Comparison of ENCODE assay signal across 30 cellular contexts in the genomic region with DNA sequence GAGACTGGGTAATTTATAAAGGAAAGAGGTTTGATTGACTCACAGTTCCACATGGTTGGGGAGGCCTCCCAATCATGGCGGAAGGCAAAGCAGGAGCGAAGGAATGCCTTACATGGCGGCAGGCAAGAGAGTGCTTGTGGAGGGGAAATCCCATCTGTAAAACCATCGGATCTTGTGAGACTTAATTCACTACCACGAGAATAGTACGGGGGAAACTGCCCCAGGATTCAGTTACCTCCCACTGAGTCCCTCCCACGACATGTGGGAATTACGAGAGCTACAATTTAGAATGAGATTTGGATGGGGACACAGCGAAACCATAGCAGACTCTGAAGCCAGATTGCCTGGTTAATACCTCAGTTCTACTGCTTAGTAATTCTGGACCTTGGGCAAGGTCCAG.
"Had no signal": no experiment of that assay in that cellular context is flagged by ENCODE, and none has a peak within 500 bp of the region (broad histone marks: within the 10 kb centered on the region; RNA-seq: fewer than 3 reads in every experiment).

No MANE protein-coding gene starts in this region.

- H3K4me3 ChIP-seq: left lung, lower lobe of right lung, mucosa of descending colon, pancreas, prostate gland, skin epidermis, stomach, testis, thyroid gland, transverse colon, upper lobe of left lung had no signal

- H3K4me1 Mint-ChIP-seq: immature natural killer cell; stimulated activated naive B cell treated with anti-CD40 and anti-IgM and Interleukin-4, amounts not matched to agents 10 μg/mL and 1 μg/mL and 100 μg/mL, for 72 hours had no signal

- H3K36me3 ChIP-seq: left lung, lower lobe of right lung, pancreas, prostate gland, stomach, thyroid gland, transverse colon, upper lobe of left lung had no signal

- H3K27ac Mint-ChIP-seq: immature natural killer cell; naive thymus-derived CD4-positive, alpha-beta T cell; natural killer cell treated with Interleukin-12 subunit alpha and Interleukin-12 subunit beta and Interleukin-15 and Interleukin-18, amount 100 ng/mL, for 72 hours; stimulated activated naive B cell treated with anti-CD40 and anti-IgM and Interleukin-4, amounts not matched to agents 10 μg/mL and 1 μg/mL and 100 μg/mL, for 72 hours had no signal

- H3K4me3 Mint-ChIP-seq: immature natural killer cell; naive thymus-derived CD4-positive, alpha-beta T cell; natural killer cell treated with Interleukin-12 subunit alpha and Interleukin-12 subunit beta and Interleukin-15 and Interleukin-18, amount 100 ng/mL, for 72 hours; stimulated activated naive B cell treated with anti-CD40 and anti-IgM and Interleukin-4, amounts not matched to agents 10 μg/mL and 1 μg/mL and 100 μg/mL, for 72 hours had no signal

- H3K27ac ChIP-seq: left lung, lower lobe of right lung, pancreas, prostate gland, skin epidermis, stomach, testis, thyroid gland, transverse colon, upper lobe of left lung had no signal

- H3K27me3 ChIP-seq: left lung, pancreas, stomach, testis, thyroid gland, transverse colon, upper lobe of left lung had no signal

- H3K36me3 Mint-ChIP-seq: immature natural killer cell; naive thymus-derived CD4-positive, alpha-beta T cell; natural killer cell treated with Interleukin-12 subunit alpha and Interleukin-12 subunit beta and Interleukin-15 and Interleukin-18, amount 100 ng/mL, for 72 hours; stimulated activated naive B cell treated with anti-CD40 and anti-IgM and Interleukin-4, amounts not matched to agents 10 μg/mL and 1 μg/mL and 100 μg/mL, for 72 hours had no signal

- FAIRE-seq: islet of Langerhans, kidney, pancreas had no signal

- H3K4me1 ChIP-seq: left lung, lower lobe of right lung, pancreas, prostate gland, stomach, testis, transverse colon had no signal

- H3K9me3 Mint-ChIP-seq: naive thymus-derived CD4-positive, alpha-beta T cell; natural killer cell treated with Interleukin-12 subunit alpha and Interleukin-12 subunit beta and Interleukin-15 and Interleukin-18, amount 100 ng/mL, for 72 hours had no signal

- H3K9me3 ChIP-seq: left lung, lower lobe of right lung, mucosa of descending colon, pancreas, prostate gland, stomach, testis, thyroid gland, transverse colon, upper lobe of left lung had no signal

- DNase-seq: hypothalamus; immature natural killer cell; kidney; left colon; left lung; lower lobe of right lung; mammary epithelial cell; mesenchymal stem cell; midbrain; mucosa of descending colon; naive thymus-derived CD4-positive, alpha-beta T cell; pancreas; posterior cingulate gyrus; retina; right cardiac atrium; stimulated activated CD4-positive, alpha-beta T cell treated with anti-CD3 and anti-CD28 coated beads, Interleukin-12 subunit alpha, Interleukin-12 subunit beta, amount 100 ng/mL, for 4 hours; stimulated activated CD4-positive, alpha-beta T cell treated with anti-CD3 and anti-CD28 coated beads, Interleukin-15, amount 100 ng/mL, for 24 hours; stimulated activated CD4-positive, alpha-beta T cell treated with anti-CD3 and anti-CD28 coated beads, Interleukin-2, amount 100 ng/mL, for 24 hours; stimulated activated CD4-positive, alpha-beta T cell treated with anti-CD3 and anti-CD28 coated beads, Interleukin-4, amount 100 ng/mL, for 1 hour; stimulated activated naive B cell treated with anti-CD40 and anti-IgM and Interleukin-4, amounts not matched to agents 10 μg/mL and 1 μg/mL and 100 μg/mL, for 72 hours; stimulated activated naive CD8-positive, alpha-beta T cell treated with anti-CD3 and anti-CD28 coated beads, Interleukin-15, Interleukin-2, amounts not matched to agents 100 U/mL and 50 U/mL, for 24 hours; stomach; testis; thyroid gland; transverse colon; upper lobe of left lung had no signal
